Comparison of ENCODE assay signal across 8 cellular contexts in genomic region chrX:135295238-135295943, GRCh38. TPM values are rescaled to one million over a fixed set of nuclear protein-coding genes. Genes with fewer than 3 reads are reported as not detected.
DNase-seq lines count a peak whose midpoint lies in the region; ATAC-seq and TF ChIP-seq lines count a peak whose summit lies in the region.

No MANE protein-coding gene starts in this region.

- no peaks in the 10 kb centered on the region for H3K9me3 ChIP-seq in AG04450 (ENCODE audit: control insufficient read depth, insufficient read depth, low read length)

- H3K27ac ChIP-seq in AG04450 (ENCODE audit: low read depth, low read length) = no peak overlapping the region

- DNase-seq in AG04450 (ENCODE audit: low read depth, low spot score) = peak; percentile 3
- peak; percentile 45 for DNase-seq in activated T-cell treated with anti-CD3 and anti-CD28 coated beads for 48 hours (ENCODE audit: low read depth)
- DNase-seq in fibroblast of the aortic adventitia (ENCODE audit: low read depth) = peak; percentile 22
- peak in 47 of 56 donors; percentile 0 to 62 (median 22) for DNase-seq in nucleus accumbens (lab: John Stamatoyannopoulos, UW)
- peak; percentile 57 for DNase-seq in superior temporal gyrus (ENCODE audit: extremely low spot score)
- DNase-seq in DMS114 treated with DMSO at 0.1 percent for 48 hours (lab: John Stamatoyannopoulos, UW; ENCODE audit: unreplicated experiment) = no peak

- peak; percentile 43 for TF ChIP-seq CTCF in AG04450 (IDR thresholded peaks at IDR 0.05; ENCODE audit: low read depth, low read length)
- peak; percentile 35 for TF ChIP-seq CTCF in fibroblast of the aortic adventitia (IDR thresholded peaks at IDR 0.05; ENCODE audit: insufficient read depth, low read length)

- POLR2A ChIA-PET in AG04450 (lab: Yijun Ruan, JAX) = no interaction called here

- no peaks in the 10 kb centered on the region for H3K27me3 ChIP-seq in AG04450 (ENCODE audit: control insufficient read depth, insufficient read depth, low read length)

- CTCF ChIA-PET in AG04450 (lab: Charles Lee) = interaction anchor here (0.7 kb wide), 1 partner anchor 32 kb away, joined by 4 read pairs; no protein-coding TSS in a partner anchor

- ATAC-seq in GM19372 (IDR thresholded peaks at IDR 0.05; ENCODE audit: low read depth, unreplicated experiment) = peak; percentile 100
- peak; percentile 94 for ATAC-seq in HG03558 (IDR thresholded peaks at IDR 0.05; ENCODE audit: extremely low read depth, unreplicated experiment)

- H3K4me3 ChIP-seq in AG04450 (ENCODE audit: low read depth, low read length) (peak overlapping the region; percentile 46), fibroblast of the aortic adventitia (ENCODE audit: low read depth, low read length) (peak overlapping the region; percentile 53)

RNA-seq across cellular contexts. Expression of gene ETDC, which starts 13.9 kb away (rescaled TPM):
- not detected in 2 replicates for polyA plus RNA-seq in AG04450 (2011; rRNA removed)
- polyA minus RNA-seq in AG04450 (2011; rRNA and poly(A)+ RNA removed) = not detected in 2 replicates
- total RNA-seq in fibroblast of the aortic adventitia (ENCODE audit: low replicate concordance) = not detected in 2 replicates

RNA-seq across cellular contexts. Expression of gene ETDA, which starts 43.5 kb away (rescaled TPM):
- polyA plus RNA-seq in AG04450 (2011; rRNA removed) = not detected in 2 replicates
- not detected in 2 replicates for polyA minus RNA-seq in AG04450 (2011; rRNA and poly(A)+ RNA removed)
- total RNA-seq in fibroblast of the aortic adventitia (ENCODE audit: low replicate concordance) = not detected in 2 replicates

RNA-seq across cellular contexts. Expression of gene ZNF75D, which starts 48.5 kb away (rescaled TPM):
- 6.6 and 9.0 TPM in 2 replicates for polyA plus RNA-seq in AG04450 (2011; rRNA removed)
- polyA minus RNA-seq in AG04450 (2011; rRNA and poly(A)+ RNA removed) = 5.2 and 6.7 TPM in 2 replicates
- 7.3 and 8.9 TPM in 2 replicates for total RNA-seq in fibroblast of the aortic adventitia (ENCODE audit: low replicate concordance)

RNA-seq across cellular contexts. Expression of gene ZNF449, which starts 49.2 kb away (rescaled TPM):
- 6.5 and 7.4 TPM in 2 replicates for polyA plus RNA-seq in AG04450 (2011; rRNA removed)
- polyA minus RNA-seq in AG04450 (2011; rRNA and poly(A)+ RNA removed) = 3.4 and 5.5 TPM in 2 replicates
- 5.9 and 11.1 TPM in 2 replicates for total RNA-seq in fibroblast of the aortic adventitia (ENCODE audit: low replicate concordance)
